In the genomic region with DNA sequence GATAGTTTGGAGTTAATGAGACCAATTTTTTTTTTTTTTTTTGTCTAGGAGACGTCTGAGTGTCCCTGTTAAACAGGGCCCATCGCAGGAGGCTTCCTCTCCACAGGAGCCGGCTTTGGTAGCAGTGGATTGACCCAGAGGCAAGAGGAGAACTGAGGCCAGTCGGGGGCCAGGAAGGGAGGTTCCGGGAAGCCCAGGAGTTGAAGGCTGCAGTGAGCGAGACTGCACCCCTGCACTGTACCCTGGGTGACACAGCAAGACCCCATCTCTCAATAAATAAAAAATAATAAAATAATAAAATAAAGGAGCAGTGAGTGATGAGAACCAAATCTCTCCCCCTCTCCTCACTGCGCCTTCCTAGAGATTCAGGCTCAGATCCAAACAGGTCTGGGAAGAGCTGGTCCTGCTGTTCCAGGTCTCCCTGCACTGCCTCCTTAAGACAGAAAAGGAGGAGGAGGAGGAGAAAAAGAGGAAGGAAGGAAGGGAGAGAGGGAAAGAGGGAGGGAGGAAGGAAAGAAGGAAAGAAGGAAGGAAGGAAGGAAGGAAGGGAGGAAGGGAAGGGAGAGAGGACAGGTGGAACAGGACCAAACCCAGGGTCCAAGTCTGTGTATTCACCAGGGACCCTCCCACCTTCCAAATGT, we compare ENCODE assay signal across 20 cellular contexts. TPM values are rescaled to one million over a fixed set of nuclear protein-coding genes. Genes with fewer than 3 reads are reported as not detected.
"Had no signal": no experiment of that assay in that cellular context is flagged by ENCODE, and none has a peak within 500 bp of the region (broad histone marks: within the 10 kb centered on the region; RNA-seq: fewer than 3 reads in every experiment).

No MANE protein-coding gene starts in this region.

- H3K4me3 Mint-ChIP-seq: activated naive CD4-positive, alpha-beta T cell treated with anti-CD3 and anti-CD28 coated beads, Interleukin-2, amount 50 U/mL, for 24 hours; natural killer cell; T-cell had no signal

- H3K9me3 Mint-ChIP-seq: activated naive CD4-positive, alpha-beta T cell treated with anti-CD3 and anti-CD28 coated beads, Interleukin-2, amount 50 U/mL, for 24 hours; activated T-helper 2 cell treated with anti-CD3 and anti-CD28 coated beads, Interferon-gamma antibody, Interleukin-2, Interleukin-4, amounts not matched to agents 10 μg/mL and 5 μg/mL and 100 μg/mL, durations not matched to agents 14 hours and 24 hours and 36 hours; natural killer cell; T-cell had no signal

- DNase-seq: activated CD4-positive, alpha-beta T cell treated with anti-CD3 and anti-CD28 coated beads for 4 hours; activated T-cell treated with anti-CD3 and anti-CD28 coated beads for 4 hours; amygdala; brain microvascular endothelial cell; esophagus squamous epithelium; foreskin fibroblast; natural killer cell; occipital lobe; sigmoid colon; stimulated activated CD4-positive, alpha-beta T cell treated with anti-CD3 and anti-CD28 coated beads, Interleukin-12 subunit alpha, Interleukin-12 subunit beta, amount 100 ng/mL, for 4 hours; stimulated activated CD4-positive, alpha-beta T cell treated with anti-CD3 and anti-CD28 coated beads, Interleukin-2, amount 100 ng/mL, for 48 hours; stimulated activated naive CD4-positive, alpha-beta T cell treated with Interleukin-2 at 50 U/mL for 16 hours; T-cell; T1000 had no signal

- H3K4me3 ChIP-seq: esophagus squamous epithelium, sigmoid colon, upper lobe of left lung had no signal

- H3K9me3 ChIP-seq: esophagus squamous epithelium, sigmoid colon, upper lobe of left lung had no signal

- H3K27ac Mint-ChIP-seq: activated naive CD4-positive, alpha-beta T cell treated with anti-CD3 and anti-CD28 coated beads, Interleukin-2, amount 50 U/mL, for 24 hours; activated T-helper 2 cell treated with anti-CD3 and anti-CD28 coated beads, Interferon-gamma antibody, Interleukin-2, Interleukin-4, amounts not matched to agents 10 μg/mL and 5 μg/mL and 100 μg/mL, durations not matched to agents 14 hours and 24 hours and 36 hours; natural killer cell; T-cell had no signal

- H3K36me3 Mint-ChIP-seq: activated naive CD4-positive, alpha-beta T cell treated with anti-CD3 and anti-CD28 coated beads, Interleukin-2, amount 50 U/mL, for 24 hours; natural killer cell; T-cell had no signal

- H3K27ac ChIP-seq: brain microvascular endothelial cell, esophagus squamous epithelium, sigmoid colon, upper lobe of left lung had no signal

- ATAC-seq: natural killer cell, T-cell had no signal

- H3K36me3 ChIP-seq: brain microvascular endothelial cell, esophagus squamous epithelium, sigmoid colon, upper lobe of left lung had no signal

RNA-seq across cellular contexts. Expression of a gene that starts 3.5 kb away (rescaled TPM):
- total RNA-seq: lung microvascular endothelial cell, mononuclear cell, natural killer cell, occipital lobe, pulmonary artery endothelial cell, sigmoid colon had no signal
